Comparison of ENCODE assay signal across 2 cellular contexts in genomic region chr11:9601876-9602199, GRCh38.
TF ChIP-seq lines count a peak whose summit lies in the region.

No MANE protein-coding gene starts in this region.

TF ChIP-seq in GM23338, 12 proteins besides CTCF, POLR2A, EP300 and RAD21 (continued from another document):
- TF ChIP-seq ZNF462 (CRISPR knock-in tag; IDR thresholded peaks at IDR 0.05): no peak
- no peak for TF ChIP-seq CREB1 (CRISPR knock-in tag; IDR thresholded peaks at IDR 0.05; ENCODE audit: low read depth)
- TF ChIP-seq REST (IDR thresholded peaks at IDR 0.05; ENCODE audit: unreplicated experiment): no peak
- TF ChIP-seq STAT1 (IDR thresholded peaks at IDR 0.05; ENCODE audit: unreplicated experiment): no peak
- no peak for TF ChIP-seq JUNB (IDR thresholded peaks at IDR 0.05; ENCODE audit: unreplicated experiment)
- TF ChIP-seq POLR2AphosphoS5 (IDR thresholded peaks at IDR 0.05; ENCODE audit: low read depth): no peak

TF ChIP-seq in WTC11, 78 proteins besides CTCF, POLR2A, EP300 and RAD21 (continued from another document):
- TF ChIP-seq MLX (CRISPR knock-in tag; IDR thresholded peaks at IDR 0.05): no peak
- no peak for TF ChIP-seq TP53 (CRISPR knock-in tag; IDR thresholded peaks at IDR 0.05)
- TF ChIP-seq ATF3 (CRISPR knock-in tag; conservative IDR thresholded peaks at IDR 0.05): no peak
- TF ChIP-seq ELF4 (CRISPR knock-in tag; IDR thresholded peaks at IDR 0.05; ENCODE audit: low read depth): no peak
- TF ChIP-seq ESRRA (CRISPR knock-in tag; IDR thresholded peaks at IDR 0.05; ENCODE audit: borderline replicate concordance): no peak
- no peak for TF ChIP-seq OVOL2 (CRISPR knock-in tag; IDR thresholded peaks at IDR 0.05; ENCODE audit: borderline replicate concordance)
- TF ChIP-seq ZNF532 (CRISPR knock-in tag; IDR thresholded peaks at IDR 0.05; ENCODE audit: borderline replicate concordance): no peak
- no peak for TF ChIP-seq SMAD4 (CRISPR knock-in tag; IDR thresholded peaks at IDR 0.05)
- no peak for TF ChIP-seq JAZF1 (CRISPR knock-in tag; IDR thresholded peaks at IDR 0.05)
- TF ChIP-seq ZNF671 (CRISPR knock-in tag; IDR thresholded peaks at IDR 0.05): no peak
- no peak for TF ChIP-seq MYBL2 (CRISPR knock-in tag; IDR thresholded peaks at IDR 0.05)
- no peak for TF ChIP-seq HMGXB4 (CRISPR knock-in tag; IDR thresholded peaks at IDR 0.05)
- TF ChIP-seq SOX15 (CRISPR knock-in tag; IDR thresholded peaks at IDR 0.05): no peak
- TF ChIP-seq PRRX2 (CRISPR knock-in tag; IDR thresholded peaks at IDR 0.05): no peak
